In genomic region chr3:78846688-78847087, GRCh38 we compare ENCODE assay signal across 1 cellular context.
TF ChIP-seq lines count a peak whose summit lies in the region.

No MANE protein-coding gene starts in this region.

TF ChIP-seq in HepG2, 621 proteins besides CTCF, POLR2A, EP300 and RAD21 (continued from another document):
- TF ChIP-seq AKNA (CRISPR knock-in tag; IDR thresholded peaks at IDR 0.05; ENCODE audit: borderline replicate concordance) (no peak), MATR3 (CRISPR knock-in tag; IDR thresholded peaks at IDR 0.05) (no peak), RBM22 (optimal IDR thresholded peaks at IDR 0.05; ENCODE audit: low read length) (no peak), RFX3 (CRISPR knock-in tag; IDR thresholded peaks at IDR 0.05) (no peak), ZC3H4 (CRISPR knock-in tag; IDR thresholded peaks at IDR 0.05; ENCODE audit: borderline replicate concordance) (no peak), ZSCAN25 (CRISPR knock-in tag; IDR thresholded peaks at IDR 0.05) (no peak), MIXL1 (CRISPR knock-in tag; IDR thresholded peaks at IDR 0.05) (no peak), ZNF142 (CRISPR knock-in tag; IDR thresholded peaks at IDR 0.05) (no peak), SRSF9 (IDR thresholded peaks at IDR 0.05; ENCODE audit: borderline replicate concordance, insufficient read depth, low read depth, low read length, poor library complexity, severe bottlenecking) (no peak), SMC3 (IDR thresholded peaks at IDR 0.05; ENCODE audit: low read length) (no peak), BCL6 (CRISPR knock-in tag; IDR thresholded peaks at IDR 0.05) (no peak)
